ENCODE assay signal across 24 cellular contexts in genomic region chr11:57430946-57431345, GRCh38. TPM values are rescaled to one million over a fixed set of nuclear protein-coding genes. Genes with fewer than 3 reads are reported as not detected.
DNase-seq lines count a peak whose midpoint lies in the region; ATAC-seq, FAIRE-seq and TF ChIP-seq lines count a peak whose summit lies in the region.
"Had no signal": no experiment of that assay in that cellular context is flagged by ENCODE, and none has a peak within 500 bp of the region (broad histone marks: within the 10 kb centered on the region; RNA-seq: fewer than 3 reads in every experiment).

No MANE protein-coding gene starts in this region.

- POLR2A ChIA-PET in HepG2 (lab: Yijun Ruan, JAX), result no interaction called here

- peak overlapping the region in 4 of 7 donors; percentile 49 to 93 (median 64) for H3K27ac Mint-ChIP-seq in CD14-positive monocyte
- H3K27ac Mint-ChIP-seq in GM23338, result no peak overlapping the region
- H3K27ac Mint-ChIP-seq: activated CD4-positive, alpha-beta memory T cell treated with anti-CD3 and anti-CD28 coated beads, Interleukin-2, amount 10 ng/mL, durations not matched to agents 7 days and 5 days; activated naive CD8-positive, alpha-beta T cell treated with anti-CD3 and anti-CD28 coated beads, Interleukin-2, amount 10 ng/mL, durations not matched to agents 7 days and 5 days; memory B cell; T-helper 2 cell treated with Interferon-gamma antibody and Interleukin-4, amounts not matched to agents 5 μg/mL and 100 μg/mL, for 36 hours had no signal

- H3K36me3 ChIP-seq in GM23338 (ENCODE audit: insufficient read depth) (no peaks in the 10 kb centered on the region), HepG2 (replicated peaks in 1 of 2; ENCODE audit: control insufficient read depth in 1 of 2, insufficient read depth in 2 of 2, low read length in 2 of 2) (no peaks in the 10 kb centered on the region)
- H3K36me3 ChIP-seq: stomach, tibial nerve had no signal

- H2AFZ ChIP-seq in GM23338, result no peak overlapping the region
- H2AFZ ChIP-seq in HepG2 (ENCODE audit: low read length), result no peak overlapping the region

- no peaks in the 10 kb centered on the region for H4K20me1 ChIP-seq in GM23338 (replicated peaks; ENCODE audit: insufficient read depth)
- no peaks in the 10 kb centered on the region for H4K20me1 ChIP-seq in HepG2 (ENCODE audit: insufficient read depth, low read length)

- H3K36me3 Mint-ChIP-seq in CD14-positive monocyte (peaks cover 0 to 5% of the 10 kb centered on the region in 2 donors), GM23338 (ENCODE audit: low read depth) (peaks cover 2% of the 10 kb centered on the region; the same call in 1 of the 3 replicates)
- H3K36me3 Mint-ChIP-seq: CD8-positive, alpha-beta memory T cell had no signal

- no peak overlapping the region for H3K9ac ChIP-seq in HepG2 (ENCODE audit: insufficient read depth, low read depth, low read length)

- in situ Hi-C loops in HepG2 (cut with HindIII; ENCODE audit: extremely low pct_ligation_motif_present, low pct_unique_long_range_greater_than_20kb), result no loop called here

- H3K27ac ChIP-seq in GM23338 (ENCODE audit: low read depth) (no peak overlapping the region), HepG2 (ENCODE audit: extremely low read length, insufficient read depth, low read length) (no peak overlapping the region)
- H3K27ac ChIP-seq: psoas muscle, SK-N-MC had no signal

- H3K4me1 Mint-ChIP-seq in CD14-positive monocyte (peaks cover 63% of the 10 kb centered on the region), GM23338 (peaks cover 16% of the 10 kb centered on the region)

- TF ChIP-seq RAD21 in HepG2 (CRISPR knock-in tag; IDR thresholded peaks at IDR 0.05), result no peak

- BruUV-seq in HepG2 (replicated peaks; lab: Mats Ljungman, UMichigan), result no TSS peak

- H3K4me1 ChIP-seq in GM23338 (ENCODE audit: insufficient read depth), result peaks cover 13% of the 10 kb centered on the region
- H3K4me1 ChIP-seq in HepG2 (ENCODE audit: insufficient read depth, low read length), result peaks cover 76% of the 10 kb centered on the region

- no peak for DNase-seq in CD14-positive monocyte (ENCODE audit: low spot score)
- DNase-seq in GM23338 (ENCODE audit: low spot score), result peak; percentile 44
- peak; percentile 31 for DNase-seq in UCSD-AML1 (lab: John Stamatoyannopoulos, UW; ENCODE audit: unreplicated experiment)
- DNase-seq in HepG2 (ENCODE audit: low spot score), result no peak
- DNase-seq in NCI-H1092 (lab: John Stamatoyannopoulos, UW), result no peak
- DNase-seq in NOMO-1 treated with dmso at 0.1 percent for 144 hours (lab: John Stamatoyannopoulos, UW; ENCODE audit: unreplicated experiment), result no peak
- DNase-seq: activated CD4-positive, alpha-beta memory T cell treated with anti-CD3 and anti-CD28 coated beads, Interleukin-2, amount 10 ng/mL, durations not matched to agents 7 days and 5 days; activated naive CD8-positive, alpha-beta T cell treated with anti-CD3 and anti-CD28 coated beads, Interleukin-2, amount 10 ng/mL, durations not matched to agents 7 days and 5 days; CD8-positive, alpha-beta memory T cell; DMS79; MM.1S; NCI-H2171; NCI-H510A treated with DMSO at 0.1 percent for 48 hours; psoas muscle; RPMI8226; stimulated activated CD8-positive, alpha-beta memory T cell treated with anti-CD3 and anti-CD28 coated beads, Interleukin-4, amount 100 ng/mL, for 48 hours; stomach had no signal

- H3K27me3 ChIP-seq in GM23338 (ENCODE audit: insufficient read depth), result peaks cover 11% of the 10 kb centered on the region; the same call in 1 of the 2 replicates
- H3K27me3 ChIP-seq in HepG2 (ENCODE audit: control insufficient read depth in 1 of 2, insufficient read depth in 2 of 2, low read length in 2 of 2), result peaks cover 0 to 2% of the 10 kb centered on the region in 2 experiments; a peak in 1 of 5 replicates
- H3K27me3 ChIP-seq: stomach, tibial nerve had no signal

- no peak for FAIRE-seq in HepG2 (lab: Jason Lieb, UNC)
- FAIRE-seq: astrocyte had no signal

- H3K4me2 ChIP-seq in GM23338 (no peak overlapping the region), HepG2 (ENCODE audit: low read depth, low read length) (no peak overlapping the region)

- 15% methylated on average over 1 of the region's 1 CpG for WGBS in HepG2 (ENCODE audit: low lambda C conversion rate)

- H3K4me3 ChIP-seq in GM23338, result no peak overlapping the region
- no peak overlapping the region for H3K4me3 ChIP-seq in HepG2 (replicated peaks in 1 of 3; ENCODE audit: insufficient read depth in 1 of 3, low read depth in 2 of 3, low read length in 3 of 3)
- H3K4me3 ChIP-seq: psoas muscle, SK-N-MC, stomach, tibial nerve had no signal

- H3K9me2 ChIP-seq in GM23338 (ENCODE audit: insufficient read depth), result no peaks in the 10 kb centered on the region

- no peak overlapping the region for H3K4me3 Mint-ChIP-seq in CD14-positive monocyte
- no peak overlapping the region for H3K4me3 Mint-ChIP-seq in GM23338
- H3K4me3 Mint-ChIP-seq: activated CD4-positive, alpha-beta memory T cell treated with anti-CD3 and anti-CD28 coated beads, Interleukin-2, amount 10 ng/mL, durations not matched to agents 7 days and 5 days; activated naive CD8-positive, alpha-beta T cell treated with anti-CD3 and anti-CD28 coated beads, Interleukin-2, amount 10 ng/mL, durations not matched to agents 7 days and 5 days; memory B cell; T-helper 2 cell treated with Interferon-gamma antibody and Interleukin-4, amounts not matched to agents 5 μg/mL and 100 μg/mL, for 36 hours had no signal

- H3K27me3 Mint-ChIP-seq in CD14-positive monocyte (ENCODE audit: low read depth in 3 of 3) (peaks cover 0 to 2% (median 2%) of the 10 kb centered on the region in 3 donors), GM23338 (ENCODE audit: insufficient read depth, low read depth, poor library complexity) (peaks cover 17% of the 10 kb centered on the region)
- H3K27me3 Mint-ChIP-seq: CD8-positive, alpha-beta memory T cell; memory B cell had no signal

- TF ChIP-seq POLR2A in HepG2 (IDR thresholded peaks at IDR 0.05; ENCODE audit: insufficient read depth in 1 of 2, low read depth in 2 of 2, low read length in 2 of 2), result no peak

- H3K79me2 ChIP-seq in GM23338 (replicated peaks; ENCODE audit: insufficient read depth), result 0 out of 2 replicates have a peak, but pooled peaks cover 1% of the 10 kb centered on the region
- H3K79me2 ChIP-seq in HepG2 (ENCODE audit: insufficient read depth, low read length), result no peaks in the 10 kb centered on the region

- H3F3A ChIP-seq in GM23338 (replicated peaks; ENCODE audit: low read depth), result no peaks in the 10 kb centered on the region

- no peak for TF ChIP-seq EP300 in HepG2 (IDR thresholded peaks at IDR 0.05; ENCODE audit: low read depth in 2 of 2, low read length in 2 of 2)
- TF ChIP-seq EP300 in HepG2 (CRISPR knock-in tag; IDR thresholded peaks at IDR 0.05; ENCODE audit: borderline replicate concordance), result no peak

- no peak for TF ChIP-seq CTCF in CD14-positive monocyte (IDR thresholded peaks at IDR 0.05)
- TF ChIP-seq CTCF in GM23338 (conservative IDR thresholded peaks at IDR 0.05; ENCODE audit: low read depth in 2 of 2), result peak in 1 of 2 experiments; percentile 42; a peak in 2 of 4 replicates
- TF ChIP-seq CTCF in HepG2 (CRISPR knock-in tag; IDR thresholded peaks at IDR 0.05), result peak; percentile 27

- no peaks in the 10 kb centered on the region for H3K9me3 ChIP-seq in HepG2 (ENCODE audit: low read length)
- H3K9me3 ChIP-seq: psoas muscle, stomach, tibial nerve had no signal

- CTCF ChIA-PET in HepG2 (lab: Yijun Ruan, JAX; ENCODE audit: low intra/inter-chr PET ratio, low total read pairs), result no interaction called here

- ATAC-seq in GM23338 (peak; percentile 60), HepG2 (peak; percentile 70), GM19328 (IDR thresholded peaks at IDR 0.05; ENCODE audit: unreplicated experiment) (no peak)
- ATAC-seq: psoas muscle had no signal

- intact Hi-C loops in CD14-positive monocyte (cut with micrococcal nuclease), result no loop called here
- intact Hi-C loops in HepG2 (cut with micrococcal nuclease; ENCODE audit: unreplicated experiment), result no loop called here

- H3K9me3 Mint-ChIP-seq in CD14-positive monocyte (no peaks in the 10 kb centered on the region), GM23338 (no peaks in the 10 kb centered on the region)
- H3K9me3 Mint-ChIP-seq: activated CD4-positive, alpha-beta memory T cell treated with anti-CD3 and anti-CD28 coated beads, Interleukin-2, amount 10 ng/mL, durations not matched to agents 7 days and 5 days; activated naive CD8-positive, alpha-beta T cell treated with anti-CD3 and anti-CD28 coated beads, Interleukin-2, amount 10 ng/mL, durations not matched to agents 7 days and 5 days; CD8-positive, alpha-beta memory T cell; memory B cell; T-helper 2 cell treated with Interferon-gamma antibody and Interleukin-4, amounts not matched to agents 5 μg/mL and 100 μg/mL, for 36 hours had no signal

RNA-seq across cellular contexts. Expression of gene SLC43A3, which starts 4.0 kb away (rescaled TPM):
- 100 to 1,000 TPM; 109 to 116 TPM for polyA plus RNA-seq in CD14-positive monocyte
- total RNA-seq in GM23338 (2014; rRNA removed; shearing (Covaris generic)), result 23.7 and 24.8 TPM in 2 replicates
- 11.5 and 14.3 TPM in 2 replicates for polyA plus RNA-seq in GM23338 (2016; fragmentation: Nextera tagmentation; extraction: Ambion mirVana)
- total RNA-seq in HepG2 (2016; rRNA removed; fragmentation: Illumina TruSeq; extraction: Trizol), result not detected in 2 replicates
- total RNA-seq in HepG2 (2016; cell fraction: cytosol; rRNA removed; fragmentation: Illumina TruSeq; extraction: Trizol; ENCODE audit: low read depth), result not detected in 2 replicates
- total RNA-seq in HepG2 (2016; cell fraction: insoluble cytoplasmic fraction; rRNA removed; fragmentation: Illumina TruSeq; extraction: Trizol), result not detected in 2 replicates
- not detected in 2 replicates for total RNA-seq in HepG2 (2016; cell fraction: membrane; rRNA removed; fragmentation: Illumina TruSeq; extraction: Trizol)
- total RNA-seq in HepG2 (2016; cell fraction: nucleus; rRNA removed; fragmentation: Illumina TruSeq; extraction: Trizol), result 0.31 TPM in 1 of 2 replicates, not detected in the other
- 2.6 and 4.2 TPM in 2 replicates for polyA plus RNA-seq in HepG2 (2011; rRNA removed)
- polyA plus RNA-seq in HepG2 (2011; cell fraction: cytosol; rRNA removed), result 1.4 and 3.7 TPM in 2 replicates
- polyA plus RNA-seq in HepG2 (2011; cell fraction: nucleus; rRNA removed), result 3.4 and 4.2 TPM in 2 replicates
- 1.4 and 2.2 TPM in 2 replicates for polyA plus RNA-seq in HepG2 (2012)
- not detected in 2 replicates for polyA plus RNA-seq in HepG2 (2016; cell fraction: cytosol; fragmentation: Illumina TruSeq; extraction: Trizol; ENCODE audit: low read depth)
- not detected in 2 replicates for polyA plus RNA-seq in HepG2 (2016; cell fraction: insoluble cytoplasmic fraction; fragmentation: Illumina TruSeq; extraction: Trizol; ENCODE audit: low read depth)
- not detected in 2 replicates for polyA plus RNA-seq in HepG2 (2016; cell fraction: membrane; fragmentation: Illumina TruSeq; extraction: Trizol; ENCODE audit: low read depth)
- not detected in 2 replicates for polyA plus RNA-seq in HepG2 (2016; cell fraction: nucleus; fragmentation: Illumina TruSeq; extraction: Trizol; ENCODE audit: insufficient read depth, low read depth)
- polyA minus RNA-seq in HepG2 (2011; rRNA and poly(A)+ RNA removed; ENCODE audit: low replicate concordance), result 1.7 and 3.0 TPM in 2 replicates
- 2.6 TPM in 1 of 2 replicates, not detected in the other for polyA minus RNA-seq in HepG2 (2011; cell fraction: cytosol; rRNA and poly(A)+ RNA removed)
- polyA minus RNA-seq in HepG2 (2011; cell fraction: nucleus; rRNA and poly(A)+ RNA removed), result 1.4 and 2.9 TPM in 2 replicates

RNA-seq across cellular contexts. Expression of gene RTN4RL2, which starts 29.4 kb away (rescaled TPM):
- polyA plus RNA-seq in CD14-positive monocyte, result under 1 TPM; 0.40 to 0.53 TPM
- 15.9 and 16.1 TPM in 2 replicates for total RNA-seq in GM23338 (2014; rRNA removed; shearing (Covaris generic))
- 13.1 and 13.9 TPM in 2 replicates for polyA plus RNA-seq in GM23338 (2016; fragmentation: Nextera tagmentation; extraction: Ambion mirVana)
- total RNA-seq in HepG2 (2016; rRNA removed; fragmentation: Illumina TruSeq; extraction: Trizol), result 0.45 and 1.3 TPM in 2 replicates
- 0.71 and 0.79 TPM in 2 replicates for total RNA-seq in HepG2 (2016; cell fraction: cytosol; rRNA removed; fragmentation: Illumina TruSeq; extraction: Trizol; ENCODE audit: low read depth)
- 0.42 and 0.91 TPM in 2 replicates for total RNA-seq in HepG2 (2016; cell fraction: insoluble cytoplasmic fraction; rRNA removed; fragmentation: Illumina TruSeq; extraction: Trizol)
- total RNA-seq in HepG2 (2016; cell fraction: membrane; rRNA removed; fragmentation: Illumina TruSeq; extraction: Trizol), result 1.1 and 1.2 TPM in 2 replicates
- total RNA-seq in HepG2 (2016; cell fraction: nucleus; rRNA removed; fragmentation: Illumina TruSeq; extraction: Trizol), result 1.8 and 2.1 TPM in 2 replicates
- 4.3 and 8.4 TPM in 2 replicates for polyA plus RNA-seq in HepG2 (2011; rRNA removed)
- 3.6 and 3.9 TPM in 2 replicates for polyA plus RNA-seq in HepG2 (2011; cell fraction: cytosol; rRNA removed)
- 10.4 and 14.9 TPM in 2 replicates for polyA plus RNA-seq in HepG2 (2011; cell fraction: nucleus; rRNA removed)
- 14.7 and 15.9 TPM in 2 replicates for polyA plus RNA-seq in HepG2 (2012)
- 1.8 and 2.1 TPM in 2 replicates for polyA plus RNA-seq in HepG2 (2016; cell fraction: cytosol; fragmentation: Illumina TruSeq; extraction: Trizol; ENCODE audit: low read depth)
- 1.9 and 2.5 TPM in 2 replicates for polyA plus RNA-seq in HepG2 (2016; cell fraction: insoluble cytoplasmic fraction; fragmentation: Illumina TruSeq; extraction: Trizol; ENCODE audit: low read depth)
- polyA plus RNA-seq in HepG2 (2016; cell fraction: membrane; fragmentation: Illumina TruSeq; extraction: Trizol; ENCODE audit: low read depth), result 2.8 and 3.5 TPM in 2 replicates
- polyA plus RNA-seq in HepG2 (2016; cell fraction: nucleus; fragmentation: Illumina TruSeq; extraction: Trizol; ENCODE audit: insufficient read depth, low read depth), result 5.0 and 7.0 TPM in 2 replicates
- polyA minus RNA-seq in HepG2 (2011; rRNA and poly(A)+ RNA removed; ENCODE audit: low replicate concordance), result 0.72 and 4.8 TPM in 2 replicates
- polyA minus RNA-seq in HepG2 (2011; cell fraction: cytosol; rRNA and poly(A)+ RNA removed), result 4.1 and 11.0 TPM in 2 replicates
- 2.3 and 3.7 TPM in 2 replicates for polyA minus RNA-seq in HepG2 (2011; cell fraction: nucleus; rRNA and poly(A)+ RNA removed)

RNA-seq across cellular contexts. Expression of gene PRG2, which starts 40.5 kb away (rescaled TPM):
- polyA plus RNA-seq in CD14-positive monocyte (not detected), GM23338 (2016; fragmentation: Nextera tagmentation; extraction: Ambion mirVana) (not detected in 2 replicates), HepG2 (2011; rRNA removed) (not detected in 2 replicates)
- not detected in 2 replicates for total RNA-seq in GM23338 (2014; rRNA removed; shearing (Covaris generic))
- total RNA-seq in HepG2 (2016; rRNA removed; fragmentation: Illumina TruSeq; extraction: Trizol), result not detected in 2 replicates
- not detected in 2 replicates for total RNA-seq in HepG2 (2016; cell fraction: cytosol; rRNA removed; fragmentation: Illumina TruSeq; extraction: Trizol; ENCODE audit: low read depth)
- total RNA-seq in HepG2 (2016; cell fraction: insoluble cytoplasmic fraction; rRNA removed; fragmentation: Illumina TruSeq; extraction: Trizol), result not detected in 2 replicates
- total RNA-seq in HepG2 (2016; cell fraction: membrane; rRNA removed; fragmentation: Illumina TruSeq; extraction: Trizol), result not detected in 2 replicates
- not detected in 2 replicates for total RNA-seq in HepG2 (2016; cell fraction: nucleus; rRNA removed; fragmentation: Illumina TruSeq; extraction: Trizol)
- 0.05 TPM in 1 of 2 replicates, not detected in the other for polyA plus RNA-seq in HepG2 (2011; cell fraction: cytosol; rRNA removed)
- polyA plus RNA-seq in HepG2 (2011; cell fraction: nucleus; rRNA removed), result not detected in 2 replicates
- polyA plus RNA-seq in HepG2 (2012), result not detected in 2 replicates
- polyA plus RNA-seq in HepG2 (2016; cell fraction: cytosol; fragmentation: Illumina TruSeq; extraction: Trizol; ENCODE audit: low read depth), result not detected in 2 replicates
- polyA plus RNA-seq in HepG2 (2016; cell fraction: insoluble cytoplasmic fraction; fragmentation: Illumina TruSeq; extraction: Trizol; ENCODE audit: low read depth), result not detected in 2 replicates
- polyA plus RNA-seq in HepG2 (2016; cell fraction: membrane; fragmentation: Illumina TruSeq; extraction: Trizol; ENCODE audit: low read depth), result not detected in 2 replicates
- polyA plus RNA-seq in HepG2 (2016; cell fraction: nucleus; fragmentation: Illumina TruSeq; extraction: Trizol; ENCODE audit: insufficient read depth, low read depth), result not detected in 2 replicates
- not detected in 2 replicates for polyA minus RNA-seq in HepG2 (2011; rRNA and poly(A)+ RNA removed; ENCODE audit: low replicate concordance)
- polyA minus RNA-seq in HepG2 (2011; cell fraction: cytosol; rRNA and poly(A)+ RNA removed), result not detected in 2 replicates
- not detected in 2 replicates for polyA minus RNA-seq in HepG2 (2011; cell fraction: nucleus; rRNA and poly(A)+ RNA removed)
- total RNA-seq: astrocyte, myocyte had no signal
- polyA plus RNA-seq: CD8-positive, alpha-beta memory T cell; psoas muscle had no signal

RNA-seq across cellular contexts. Expression of gene PRG3, which starts 50.0 kb away (rescaled TPM):
- polyA plus RNA-seq in CD14-positive monocyte (not detected), GM23338 (2016; fragmentation: Nextera tagmentation; extraction: Ambion mirVana) (not detected in 2 replicates), HepG2 (2011; rRNA removed) (not detected in 2 replicates)
- total RNA-seq in GM23338 (2014; rRNA removed; shearing (Covaris generic)), result not detected in 2 replicates
- not detected in 2 replicates for total RNA-seq in HepG2 (2016; rRNA removed; fragmentation: Illumina TruSeq; extraction: Trizol)
- total RNA-seq in HepG2 (2016; cell fraction: cytosol; rRNA removed; fragmentation: Illumina TruSeq; extraction: Trizol; ENCODE audit: low read depth), result not detected in 2 replicates
- total RNA-seq in HepG2 (2016; cell fraction: insoluble cytoplasmic fraction; rRNA removed; fragmentation: Illumina TruSeq; extraction: Trizol), result not detected in 2 replicates
- total RNA-seq in HepG2 (2016; cell fraction: membrane; rRNA removed; fragmentation: Illumina TruSeq; extraction: Trizol), result not detected in 2 replicates
- not detected in 2 replicates for total RNA-seq in HepG2 (2016; cell fraction: nucleus; rRNA removed; fragmentation: Illumina TruSeq; extraction: Trizol)
- polyA plus RNA-seq in HepG2 (2011; cell fraction: cytosol; rRNA removed), result not detected in 2 replicates
- not detected in 2 replicates for polyA plus RNA-seq in HepG2 (2011; cell fraction: nucleus; rRNA removed)
- not detected in 2 replicates for polyA plus RNA-seq in HepG2 (2012)
- polyA plus RNA-seq in HepG2 (2016; cell fraction: cytosol; fragmentation: Illumina TruSeq; extraction: Trizol; ENCODE audit: low read depth), result not detected in 2 replicates
- not detected in 2 replicates for polyA plus RNA-seq in HepG2 (2016; cell fraction: insoluble cytoplasmic fraction; fragmentation: Illumina TruSeq; extraction: Trizol; ENCODE audit: low read depth)
- not detected in 2 replicates for polyA plus RNA-seq in HepG2 (2016; cell fraction: membrane; fragmentation: Illumina TruSeq; extraction: Trizol; ENCODE audit: low read depth)
- polyA plus RNA-seq in HepG2 (2016; cell fraction: nucleus; fragmentation: Illumina TruSeq; extraction: Trizol; ENCODE audit: insufficient read depth, low read depth), result not detected in 2 replicates
- not detected in 2 replicates for polyA minus RNA-seq in HepG2 (2011; rRNA and poly(A)+ RNA removed; ENCODE audit: low replicate concordance)
- not detected in 2 replicates for polyA minus RNA-seq in HepG2 (2011; cell fraction: cytosol; rRNA and poly(A)+ RNA removed)
- not detected in 2 replicates for polyA minus RNA-seq in HepG2 (2011; cell fraction: nucleus; rRNA and poly(A)+ RNA removed)
- total RNA-seq: activated CD4-positive, alpha-beta memory T cell treated with anti-CD3 and anti-CD28 coated beads, Interleukin-2, amount 10 ng/mL, durations not matched to agents 7 days and 5 days; activated naive CD8-positive, alpha-beta T cell treated with anti-CD3 and anti-CD28 coated beads, Interleukin-2, amount 10 ng/mL, durations not matched to agents 7 days and 5 days; astrocyte; CD8-positive, alpha-beta memory T cell; myocyte; psoas muscle; stomach; tibial nerve had no signal
- polyA plus RNA-seq: CD8-positive, alpha-beta memory T cell; psoas muscle; stomach had no signal

Comparison
In these comparisons a context has a peak if more than half of its experiments do, and no peak if none do; other contexts are left out.
1. DNase-seq: peak in GM23338 (single experiment) and UCSD-AML1 (single experiment); none in CD14-positive monocyte (single experiment), HepG2 (single experiment), NCI-H1092 (single experiment) and NOMO-1 treated with dmso at 0.1 percent for 144 hours (single experiment).